Comparison of ENCODE assay signal across 13 cellular contexts in the genomic region with DNA sequence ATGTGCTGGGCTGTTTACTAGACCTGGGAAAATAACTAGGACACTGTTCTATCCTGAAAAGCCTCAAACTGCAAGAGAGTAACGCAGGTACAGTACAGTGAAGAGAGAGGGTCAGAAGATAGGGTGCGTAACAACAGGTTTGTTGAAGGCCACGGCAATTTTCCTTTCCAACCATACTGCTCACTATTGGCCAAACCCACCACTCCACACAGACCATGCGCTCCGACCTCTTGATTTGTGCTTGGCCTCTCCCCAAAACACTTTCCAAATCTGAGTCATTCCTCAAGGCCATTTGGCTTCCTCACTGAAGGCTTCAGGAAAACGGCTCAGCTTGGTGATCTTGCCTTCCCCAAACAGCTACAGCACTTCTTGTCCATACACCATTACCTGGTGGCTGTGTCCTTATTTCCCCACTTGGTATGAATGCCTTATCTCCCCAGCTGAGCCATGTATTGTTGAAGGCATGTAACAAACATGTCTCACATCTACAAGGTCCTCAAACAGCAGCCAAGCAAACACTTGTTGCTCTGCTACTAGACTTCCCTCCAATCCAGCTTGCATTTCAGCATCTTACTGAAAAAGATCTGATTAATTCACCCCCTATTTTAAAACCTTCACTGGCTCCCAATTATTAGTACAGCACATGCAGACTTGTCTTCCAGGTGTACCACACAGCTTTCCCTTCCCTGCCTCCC. TPM values are rescaled to one million over a fixed set of nuclear protein-coding genes. Genes with fewer than 3 reads are reported as not detected.
DNase-seq lines count a peak whose midpoint lies in the region; ATAC-seq, FAIRE-seq and TF ChIP-seq lines count a peak whose summit lies in the region.
"Had no signal": no experiment of that assay in that cellular context is flagged by ENCODE, and none has a peak within 500 bp of the region (broad histone marks: within the 10 kb centered on the region; RNA-seq: fewer than 3 reads in every experiment).

No MANE protein-coding gene starts in this region.

- no TSS peak for BruUV-seq in mammary epithelial cell (replicated peaks; lab: Mats Ljungman, UMichigan)

- TF ChIP-seq POLR2A in uterus (IDR thresholded peaks at IDR 0.05): no peak

- H3K4me1 ChIP-seq in mammary epithelial cell (ENCODE audit: insufficient read depth, low read length) (peaks cover 10% of the 10 kb centered on the region), keratinocyte (ENCODE audit: control insufficient read depth, extremely low read depth, insufficient read depth, low read length) (no peaks in the 10 kb centered on the region), uterus (peaks cover 3 to 8% of the 10 kb centered on the region in 2 donors)

- H3K36me3 ChIP-seq in mammary epithelial cell (ENCODE audit: insufficient read depth, low read length) (no peaks in the 10 kb centered on the region), keratinocyte (ENCODE audit: control insufficient read depth in 2 of 2, extremely low read depth in 1 of 2, insufficient read depth in 2 of 2, low read length in 2 of 2) (no peaks in the 10 kb centered on the region), uterus (no peaks in the 10 kb centered on the region)

- no peak for TF ChIP-seq CTCF in mammary epithelial cell (conservative IDR thresholded peaks at IDR 0.05 in 1 of 2, IDR thresholded peaks at IDR 0.05 in 1 of 2; ENCODE audit: extremely low read depth in 1 of 2, insufficient read depth in 1 of 2, low read depth in 1 of 2, low read length in 2 of 2)
- TF ChIP-seq CTCF in keratinocyte (optimal IDR thresholded peaks at IDR 0.05 in 1 of 3, IDR thresholded peaks at IDR 0.05 in 1 of 3, conservative IDR thresholded peaks at IDR 0.05 in 1 of 3; ENCODE audit: extremely low read depth in 1 of 3, insufficient read depth in 2 of 3, low read length in 3 of 3): no peak
- TF ChIP-seq CTCF in uterus (IDR thresholded peaks at IDR 0.05): no peak

- H3K9me1 ChIP-seq in keratinocyte (ENCODE audit: control insufficient read depth, extremely low read depth, insufficient read depth, low read length): no peaks in the 10 kb centered on the region

- H3K27me3 ChIP-seq in mammary epithelial cell (ENCODE audit: insufficient read depth, low read length) (no peaks in the 10 kb centered on the region), keratinocyte (ENCODE audit: control insufficient read depth, extremely low read depth, insufficient read depth, low read length) (no peaks in the 10 kb centered on the region), uterus (no peaks in the 10 kb centered on the region)

- H3K27ac ChIP-seq in mammary epithelial cell (ENCODE audit: insufficient read depth, low read depth, low read length) (no peak overlapping the region), keratinocyte (ENCODE audit: control insufficient read depth, insufficient read depth, low read length) (no peak overlapping the region), uterus (peak overlapping the region; percentile 4 to 9)
- H3K27ac ChIP-seq: WERI-Rb-1 had no signal

- FAIRE-seq in keratinocyte (lab: Jason Lieb, UNC): peak; percentile 44

- no peaks in the 10 kb centered on the region for H3K9me3 ChIP-seq in mammary epithelial cell (replicated peaks; ENCODE audit: insufficient read depth, low read length)
- H3K9me3 ChIP-seq in keratinocyte (ENCODE audit: control insufficient read depth, low read depth, low read length): no peaks in the 10 kb centered on the region
- H3K9me3 ChIP-seq in uterus: no peaks in the 10 kb centered on the region

- peaks cover 9% of the 10 kb centered on the region for H3K36me3 Mint-ChIP-seq in stimulated activated effector memory CD8-positive, alpha-beta T cell treated with anti-CD3 and anti-CD28 coated beads, Interleukin-12 subunit alpha, Interleukin-12 subunit beta, amount 100 ng/mL, for 72 hours

- H3K9me3 Mint-ChIP-seq in stimulated activated effector memory CD8-positive, alpha-beta T cell treated with anti-CD3 and anti-CD28 coated beads, Interleukin-12 subunit alpha, Interleukin-12 subunit beta, amount 100 ng/mL, for 72 hours: no peaks in the 10 kb centered on the region
- H3K9me3 Mint-ChIP-seq: activated naive CD8-positive, alpha-beta T cell treated with anti-CD3 and anti-CD28 coated beads for 36 hours had no signal

- H3K4me2 ChIP-seq in mammary epithelial cell (ENCODE audit: insufficient read depth, low read depth, low read length) (no peak overlapping the region), keratinocyte (ENCODE audit: control insufficient read depth, extremely low read depth, insufficient read depth, low read depth, low read length) (no peak overlapping the region)

- CTCF ChIA-PET in mammary epithelial cell (lab: Charles Lee; ENCODE audit: low non-redundant PET): interaction anchor here (0.7 kb wide), 1 partner anchor 39 kb away, joined by 3 read pairs; no protein-coding TSS in a partner anchor

- H3K4me1 Mint-ChIP-seq in stimulated activated effector memory CD8-positive, alpha-beta T cell treated with anti-CD3 and anti-CD28 coated beads, Interleukin-12 subunit alpha, Interleukin-12 subunit beta, amount 100 ng/mL, for 72 hours: peaks cover 51% of the 10 kb centered on the region

- H3K79me2 ChIP-seq in mammary epithelial cell (ENCODE audit: insufficient read depth, low read length) (peaks cover 96% of the 10 kb centered on the region), keratinocyte (ENCODE audit: control insufficient read depth, insufficient read depth, low read length) (peaks cover 88% of the 10 kb centered on the region)

- no peak overlapping the region for H3K4me3 Mint-ChIP-seq in stimulated activated effector memory CD8-positive, alpha-beta T cell treated with anti-CD3 and anti-CD28 coated beads, Interleukin-12 subunit alpha, Interleukin-12 subunit beta, amount 100 ng/mL, for 72 hours
- H3K4me3 Mint-ChIP-seq: activated naive CD8-positive, alpha-beta T cell treated with anti-CD3 and anti-CD28 coated beads for 36 hours had no signal

- H3K27ac Mint-ChIP-seq in stimulated activated effector memory CD8-positive, alpha-beta T cell treated with anti-CD3 and anti-CD28 coated beads, Interleukin-12 subunit alpha, Interleukin-12 subunit beta, amount 100 ng/mL, for 72 hours: no peak overlapping the region
- H3K27ac Mint-ChIP-seq: activated naive CD8-positive, alpha-beta T cell treated with anti-CD3 and anti-CD28 coated beads for 36 hours had no signal

- DNase-seq in Right ventricle myocardium inferior (ENCODE audit: missing footprints) (no peak), cardiac septum (ENCODE audit: low spot score) (no peak), mammary epithelial cell (peak; percentile 2), keratinocyte (ENCODE audit: low read depth, low spot score) (no peak), uterus (peak; percentile 37 to 48), NCI-H1105 treated with DMSO at 0.1 percent for 48 hours (lab: John Stamatoyannopoulos, UW) (no peak)
- DNase-seq in stimulated activated effector memory CD8-positive, alpha-beta T cell treated with anti-CD3 and anti-CD28 coated beads, Interleukin-12 subunit alpha, Interleukin-12 subunit beta, amount 100 ng/mL, for 72 hours (ENCODE audit: low spot score in 2 of 2): no peak
- DNase-seq: activated CD8-positive, alpha-beta memory T cell treated with anti-CD3 and anti-CD28 coated beads, Interleukin-2, amount 50 U/mL, for 4 hours; activated naive CD8-positive, alpha-beta T cell treated with anti-CD3 and anti-CD28 coated beads for 36 hours; NCI-H345; WERI-Rb-1 had no signal

- no peak overlapping the region for H2AFZ ChIP-seq in mammary epithelial cell (ENCODE audit: low read depth, low read length)
- H2AFZ ChIP-seq in keratinocyte (ENCODE audit: control insufficient read depth, low read length): no peak overlapping the region

- H3K9ac ChIP-seq in mammary epithelial cell (ENCODE audit: insufficient read depth, low read length): no peak overlapping the region
- no peak overlapping the region for H3K9ac ChIP-seq in keratinocyte (ENCODE audit: control insufficient read depth, extremely low read depth, insufficient read depth, low read length)

- in situ Hi-C loops in mammary epithelial cell (cut with MboI; ENCODE audit: low sequenced_read_pairs in 2 of 2): no loop called here

- intact Hi-C loops in Right ventricle myocardium inferior (cut with DNase I): no loop called here
- intact Hi-C loops in cardiac septum (cut with DNase I): no loop called here
- intact Hi-C loops in mammary epithelial cell (cut with micrococcal nuclease): loop anchor here (5.0 kb wide), 1 partner anchor 38 kb away; no protein-coding TSS in a partner anchor
- intact Hi-C loops in uterus (cut with DNase I; ENCODE audit: low total_unique reads): no loop called here

- dilution Hi-C loops in mammary epithelial cell (cut with HindIII; ENCODE audit: low sequenced_read_pairs): no loop called here
- dilution Hi-C loops in keratinocyte (cut with MboI; ENCODE audit: extremely low pct_ligation_motif_present, low sequenced_read_pairs): no loop called here

- ATAC-seq in Right ventricle myocardium inferior (peak; percentile 48), GM18502 (IDR thresholded peaks at IDR 0.05; ENCODE audit: poor library complexity, unreplicated experiment) (no peak)
- no peak for ATAC-seq in stimulated activated effector memory CD8-positive, alpha-beta T cell treated with anti-CD3 and anti-CD28 coated beads, Interleukin-12 subunit alpha, Interleukin-12 subunit beta, amount 100 ng/mL, for 72 hours
- ATAC-seq: SK-N-SH treated with all-trans-retinoic acid at 6 μM for 48 hours had no signal

- 68% methylated on average over 6 of the region's 6 CpGs for WGBS in mammary epithelial cell (ENCODE audit: low coverage, missing lambda C conversion rate)

- H3K4me3 ChIP-seq in mammary epithelial cell (replicated peaks in 1 of 3; ENCODE audit: insufficient read depth in 1 of 3, low read depth in 2 of 3, low read length in 3 of 3) (no peak overlapping the region), keratinocyte (ENCODE audit: control insufficient read depth in 2 of 3, extremely low read depth in 1 of 3, insufficient read depth in 2 of 3, low read depth in 1 of 3, low read length in 3 of 3) (no peak overlapping the region), uterus (no peak overlapping the region)

- H4K20me1 ChIP-seq in mammary epithelial cell (ENCODE audit: insufficient read depth, low read length) (no peaks in the 10 kb centered on the region), keratinocyte (ENCODE audit: control insufficient read depth, extremely low read depth, insufficient read depth, low read length) (peaks cover 34% of the 10 kb centered on the region)

RNA-seq across cellular contexts. Expression of a gene that starts 40.9 kb away (rescaled TPM):
- total RNA-seq in Right ventricle myocardium inferior (16.7 TPM), cardiac septum (15.3 TPM), mammary epithelial cell (10 to 100 TPM; 49.2 to 62.5 TPM), uterus (10 to 100 TPM; 14.4 to 51.7 (median 27.3) TPM)
- polyA plus RNA-seq in mammary epithelial cell (26.0 TPM), keratinocyte (20.9 to 35.0 TPM (median 23.9 TPM) in 3 replicates)
- polyA minus RNA-seq in mammary epithelial cell (64.9 TPM), keratinocyte (52.7 to 68.7 TPM (median 57.9 TPM) in 3 replicates)
- 13.7 TPM for polyA plus RNA-seq in keratinocyte (2011; ENCODE audit: low read depth)
- polyA plus RNA-seq in keratinocyte (2011; cell fraction: cytosol; rRNA removed): 23.3 and 25.0 TPM in 2 replicates
- polyA plus RNA-seq in keratinocyte (2011; cell fraction: nucleus; rRNA removed): 57.0 and 61.1 TPM in 2 replicates
- polyA plus RNA-seq in keratinocyte (2012; ENCODE audit: low replicate concordance): 17.7 and 28.1 TPM in 2 replicates
- 40.5 TPM for polyA minus RNA-seq in keratinocyte (2011; cell fraction: cytosol; rRNA and poly(A)+ RNA removed)
- 48.7 and 80.7 TPM in 2 replicates for polyA minus RNA-seq in keratinocyte (2011; cell fraction: nucleus; rRNA and poly(A)+ RNA removed)

Comparison
In these comparisons a context has a peak if more than half of its experiments do, and no peak if none do; other contexts are left out.
1. DNase-seq: peak in mammary epithelial cell (single experiment) and uterus (2 of 2); none in Right ventricle myocardium inferior (single experiment), cardiac septum (single experiment), keratinocyte (single experiment), stimulated activated effector memory CD8-positive, alpha-beta T cell treated with anti-CD3 and anti-CD28 coated beads, Interleukin-12 subunit alpha, Interleukin-12 subunit beta, amount 100 ng/mL, for 72 hours (0 of 2) and NCI-H1105 treated with DMSO at 0.1 percent for 48 hours (single experiment).
2. H3K27ac ChIP-seq: peak in uterus (2 of 2); none in mammary epithelial cell (single experiment) and keratinocyte (single experiment).